Comparison of ENCODE assay signal across 27 cellular contexts in genomic region chr11:59262419-59262818, GRCh38. TPM values are rescaled to one million over a fixed set of nuclear protein-coding genes. Genes with fewer than 3 reads are reported as not detected.
"Had no signal": no experiment of that assay in that cellular context is flagged by ENCODE, and none has a peak within 500 bp of the region (broad histone marks: within the 10 kb centered on the region; RNA-seq: fewer than 3 reads in every experiment).

No MANE protein-coding gene starts in this region.

- ATAC-seq: activated CD8-positive, alpha-beta T cell treated with anti-CD3 and anti-CD28 coated beads for 36 hours; body of pancreas had no signal

- H3K4me3 ChIP-seq: adrenal gland, body of pancreas, breast epithelium, MG63 had no signal

- H3K36me3 ChIP-seq: adrenal gland, breast epithelium, MG63 had no signal

- H3K27me3 Mint-ChIP-seq: activated CD4-positive, alpha-beta T cell treated with anti-CD3 and anti-CD28 coated beads, Interleukin-2, amount 10 ng/mL, durations not matched to agents 24 days and 14 days; activated CD8-positive, alpha-beta T cell treated with anti-CD3 and anti-CD28 coated beads for 36 hours; activated T-cell treated with anti-CD3 and anti-CD28 coated beads, Interleukin-2, amount 50 U/mL, for 24 hours had no signal

- H3K9me3 ChIP-seq: adrenal gland, body of pancreas, breast epithelium, MG63 had no signal

- H3K27me3 ChIP-seq: adrenal gland, body of pancreas, breast epithelium, MG63 had no signal

- H3K27ac Mint-ChIP-seq: activated CD4-positive, alpha-beta T cell treated with anti-CD3 and anti-CD28 coated beads, Interleukin-2, amount 10 ng/mL, durations not matched to agents 24 days and 14 days; activated CD8-positive, alpha-beta T cell treated with anti-CD3 and anti-CD28 coated beads for 36 hours; activated naive CD4-positive, alpha-beta T cell treated with anti-CD3 and anti-CD28 coated beads for 36 hours; activated naive CD4-positive, alpha-beta T cell treated with anti-CD3 and anti-CD28 coated beads, Interleukin-2, amount 50 U/mL, for 72 hours; activated T-cell treated with anti-CD3 and anti-CD28 coated beads, Interleukin-2, amount 50 U/mL, for 24 hours; activated T-helper 2 cell treated with anti-CD3 and anti-CD28 coated beads, Interferon-gamma antibody, Interleukin-2, Interleukin-4, amounts not matched to agents 10 μg/mL and 5 μg/mL and 100 μg/mL, durations not matched to agents 14 hours and 24 hours and 36 hours had no signal

- H3K9me3 Mint-ChIP-seq: activated CD4-positive, alpha-beta T cell treated with anti-CD3 and anti-CD28 coated beads, Interleukin-2, amount 10 ng/mL, durations not matched to agents 24 days and 14 days; activated CD8-positive, alpha-beta T cell treated with anti-CD3 and anti-CD28 coated beads for 36 hours; activated naive CD4-positive, alpha-beta T cell treated with anti-CD3 and anti-CD28 coated beads for 36 hours; activated naive CD4-positive, alpha-beta T cell treated with anti-CD3 and anti-CD28 coated beads, Interleukin-2, amount 50 U/mL, for 72 hours; activated T-cell treated with anti-CD3 and anti-CD28 coated beads, Interleukin-2, amount 50 U/mL, for 24 hours; activated T-helper 2 cell treated with anti-CD3 and anti-CD28 coated beads, Interferon-gamma antibody, Interleukin-2, Interleukin-4, amounts not matched to agents 10 μg/mL and 5 μg/mL and 100 μg/mL, durations not matched to agents 14 hours and 24 hours and 36 hours had no signal

- H3K27ac ChIP-seq: adrenal gland, body of pancreas, breast epithelium had no signal

- H3K4me1 Mint-ChIP-seq: activated CD4-positive, alpha-beta T cell treated with anti-CD3 and anti-CD28 coated beads, Interleukin-2, amount 10 ng/mL, durations not matched to agents 24 days and 14 days had no signal

- H3K36me3 Mint-ChIP-seq: activated naive CD4-positive, alpha-beta T cell treated with anti-CD3 and anti-CD28 coated beads, Interleukin-2, amount 50 U/mL, for 72 hours had no signal

- DNase-seq: activated CD4-positive, alpha-beta T cell treated with anti-CD3 and anti-CD28 coated beads, Interleukin-2, amount 10 ng/mL, durations not matched to agents 24 days and 14 days; activated CD4-positive, alpha-beta T cell treated with anti-CD3 and anti-CD28 coated beads, Interleukin-2, amount 50 U/mL, for 4 hours; activated CD8-positive, alpha-beta T cell treated with anti-CD3 and anti-CD28 coated beads for 36 hours; activated gamma-delta T cell treated with Interleukin-2 at 50 U/mL for 16 hours; activated naive CD4-positive, alpha-beta T cell treated with anti-CD3 and anti-CD28 coated beads for 36 hours; activated T-cell treated with anti-CD3 and anti-CD28 coated beads, Interleukin-2, amount 50 U/mL, for 24 hours; adrenal gland; body of pancreas; Kasumi-1; MG63; NCI-H1048; NCI-H1105 treated with DMSO at 0.1 percent for 48 hours; NCI-H1436; NCI-H1694; NCI-H2081 treated with DMSO at 0.1 percent for 48 hours; NCI-H2171; NCI-H510A; NCI-H526; NCI-H774; Right ventricle myocardium superior; T1000 had no signal

- H3K4me3 Mint-ChIP-seq: activated CD4-positive, alpha-beta T cell treated with anti-CD3 and anti-CD28 coated beads, Interleukin-2, amount 10 ng/mL, durations not matched to agents 24 days and 14 days; activated CD8-positive, alpha-beta T cell treated with anti-CD3 and anti-CD28 coated beads for 36 hours; activated naive CD4-positive, alpha-beta T cell treated with anti-CD3 and anti-CD28 coated beads for 36 hours; activated T-cell treated with anti-CD3 and anti-CD28 coated beads, Interleukin-2, amount 50 U/mL, for 24 hours had no signal

- H3K4me1 ChIP-seq: adrenal gland, body of pancreas, breast epithelium had no signal

RNA-seq across cellular contexts. Expression of gene MPEG1, which starts 49.7 kb away (rescaled TPM):
- total RNA-seq: activated CD4-positive, alpha-beta T cell treated with anti-CD3 and anti-CD28 coated beads, Interleukin-2, amount 10 ng/mL, durations not matched to agents 24 days and 14 days; activated CD8-positive, alpha-beta memory T cell treated with anti-CD3 and anti-CD28 coated beads for 36 hours; activated CD8-positive, alpha-beta T cell treated with anti-CD3 and anti-CD28 coated beads for 36 hours; activated naive CD4-positive, alpha-beta T cell treated with anti-CD3 and anti-CD28 coated beads for 36 hours; activated naive CD4-positive, alpha-beta T cell treated with anti-CD3 and anti-CD28 coated beads, Interleukin-2, amount 50 U/mL, for 72 hours; astrocyte; T-helper 1 cell treated with Interleukin-12 subunit alpha and Interleukin-12 subunit beta and Interleukin-4 antibody, amounts not matched to agents 30 ng/mL and 1 ng/mL, for 36 hours had no signal
